24 cellular contexts compared by ENCODE assay signal in the genomic region with DNA sequence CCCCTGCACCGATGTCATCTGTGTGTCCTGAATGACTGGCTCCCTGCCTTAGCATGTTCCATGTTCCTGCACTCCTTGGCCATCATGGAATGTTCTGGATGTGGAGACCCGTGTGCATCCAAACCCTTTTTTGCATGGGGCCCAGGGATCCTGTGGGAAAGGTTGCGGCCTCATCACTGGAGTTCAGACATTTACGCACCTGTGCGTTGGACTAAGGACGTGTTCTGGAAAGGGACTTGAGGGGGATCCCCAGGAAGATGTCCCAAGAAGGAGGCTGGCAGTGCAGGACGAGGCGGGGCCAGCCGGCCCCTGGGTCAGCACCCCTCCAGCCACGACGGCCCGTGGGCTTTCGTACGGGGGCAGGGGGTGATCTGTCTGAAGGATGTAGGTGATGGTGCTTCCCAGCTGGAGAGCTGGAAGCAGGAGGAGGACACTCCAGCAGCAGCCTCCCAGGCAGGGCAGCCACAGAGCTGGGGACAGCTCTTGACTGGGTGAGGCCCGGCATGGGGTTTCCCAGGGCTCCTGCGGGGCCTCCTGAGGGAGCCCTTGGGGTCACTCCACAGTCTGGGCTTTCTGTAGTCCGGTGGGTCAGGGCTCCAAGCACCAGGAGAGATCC.
"Had no signal": no experiment of that assay in that cellular context is flagged by ENCODE, and none has a peak within 500 bp of the region (broad histone marks: within the 10 kb centered on the region; RNA-seq: fewer than 3 reads in every experiment).

No MANE protein-coding gene starts in this region.

- H3K9me3 ChIP-seq: adrenal gland had no signal

- H3K36me3 ChIP-seq: adrenal gland had no signal

- H3K36me3 Mint-ChIP-seq: activated CD4-positive, alpha-beta memory T cell treated with anti-CD3 and anti-CD28 coated beads for 36 hours; activated naive CD4-positive, alpha-beta T cell treated with anti-CD3 and anti-CD28 coated beads, Interleukin-2, amount 10 ng/mL, durations not matched to agents 7 days and 5 days; activated naive CD8-positive, alpha-beta T cell treated with anti-CD3 and anti-CD28 coated beads, Interleukin-2, amount 10 ng/mL, durations not matched to agents 7 days and 5 days had no signal

- H3K9me3 Mint-ChIP-seq: activated CD4-positive, alpha-beta memory T cell treated with anti-CD3 and anti-CD28 coated beads for 36 hours; activated CD4-positive, alpha-beta T cell treated with anti-CD3 and anti-CD28 coated beads, Interleukin-2, amount 10 ng/mL, durations not matched to agents 7 days and 5 days; activated naive CD8-positive, alpha-beta T cell treated with anti-CD3 and anti-CD28 coated beads, Interleukin-2, amount 10 ng/mL, durations not matched to agents 7 days and 5 days; activated T-cell treated with anti-CD3 and anti-CD28 coated beads, Interleukin-2, amount 50 U/mL, for 4 hours had no signal

- H3K27ac Mint-ChIP-seq: activated CD4-positive, alpha-beta memory T cell treated with anti-CD3 and anti-CD28 coated beads for 36 hours; activated CD4-positive, alpha-beta T cell treated with anti-CD3 and anti-CD28 coated beads, Interleukin-2, amount 10 ng/mL, durations not matched to agents 7 days and 5 days; activated naive CD4-positive, alpha-beta T cell treated with anti-CD3 and anti-CD28 coated beads, Interleukin-2, amount 10 ng/mL, durations not matched to agents 7 days and 5 days; activated naive CD8-positive, alpha-beta T cell treated with anti-CD3 and anti-CD28 coated beads, Interleukin-2, amount 10 ng/mL, durations not matched to agents 7 days and 5 days had no signal

- DNase-seq: activated CD4-positive, alpha-beta memory T cell treated with anti-CD3 and anti-CD28 coated beads for 36 hours; activated CD4-positive, alpha-beta T cell treated with anti-CD3 and anti-CD28 coated beads, Interleukin-2, amount 10 ng/mL, durations not matched to agents 7 days and 5 days; activated CD4-positive, CD25-positive, alpha-beta regulatory T cell; activated CD8-positive, alpha-beta memory T cell treated with anti-CD3 and anti-CD28 coated beads for 24 hours; activated gamma-delta T cell treated with Interleukin-2 at 50 U/mL for 16 hours; activated naive CD4-positive, alpha-beta T cell treated with anti-CD3 and anti-CD28 coated beads, Interleukin-2, amount 10 ng/mL, durations not matched to agents 7 days and 5 days; activated naive CD8-positive, alpha-beta T cell treated with anti-CD3 and anti-CD28 coated beads, Interleukin-2, amount 10 ng/mL, durations not matched to agents 7 days and 5 days; activated T-cell treated with anti-CD3 and anti-CD28 coated beads, Interleukin-2, amount 50 U/mL, for 4 hours; anterior cingulate cortex; caudate nucleus; Kasumi-1; KBM-7; NCI-H1048; NCI-H146; NCI-H1930; NCI-H2171 treated with DMSO at 0.1 percent for 48 hours; NCI-H226; NCI-H526 treated with DMSO at 0.1 percent for 48 hours; NCI-H82; SIG-M5; T-helper 2 cell; T1000 had no signal

- ATAC-seq: activated T-cell treated with anti-CD3 and anti-CD28 coated beads, Interleukin-2, amount 50 U/mL, for 4 hours had no signal

- FAIRE-seq: TTC549 had no signal

- H3K27ac ChIP-seq: adrenal gland had no signal

- H3K27me3 ChIP-seq: adrenal gland had no signal

- H3K4me3 ChIP-seq: adrenal gland had no signal
